ENCODE assay signal across 12 cellular contexts in the genomic region with DNA sequence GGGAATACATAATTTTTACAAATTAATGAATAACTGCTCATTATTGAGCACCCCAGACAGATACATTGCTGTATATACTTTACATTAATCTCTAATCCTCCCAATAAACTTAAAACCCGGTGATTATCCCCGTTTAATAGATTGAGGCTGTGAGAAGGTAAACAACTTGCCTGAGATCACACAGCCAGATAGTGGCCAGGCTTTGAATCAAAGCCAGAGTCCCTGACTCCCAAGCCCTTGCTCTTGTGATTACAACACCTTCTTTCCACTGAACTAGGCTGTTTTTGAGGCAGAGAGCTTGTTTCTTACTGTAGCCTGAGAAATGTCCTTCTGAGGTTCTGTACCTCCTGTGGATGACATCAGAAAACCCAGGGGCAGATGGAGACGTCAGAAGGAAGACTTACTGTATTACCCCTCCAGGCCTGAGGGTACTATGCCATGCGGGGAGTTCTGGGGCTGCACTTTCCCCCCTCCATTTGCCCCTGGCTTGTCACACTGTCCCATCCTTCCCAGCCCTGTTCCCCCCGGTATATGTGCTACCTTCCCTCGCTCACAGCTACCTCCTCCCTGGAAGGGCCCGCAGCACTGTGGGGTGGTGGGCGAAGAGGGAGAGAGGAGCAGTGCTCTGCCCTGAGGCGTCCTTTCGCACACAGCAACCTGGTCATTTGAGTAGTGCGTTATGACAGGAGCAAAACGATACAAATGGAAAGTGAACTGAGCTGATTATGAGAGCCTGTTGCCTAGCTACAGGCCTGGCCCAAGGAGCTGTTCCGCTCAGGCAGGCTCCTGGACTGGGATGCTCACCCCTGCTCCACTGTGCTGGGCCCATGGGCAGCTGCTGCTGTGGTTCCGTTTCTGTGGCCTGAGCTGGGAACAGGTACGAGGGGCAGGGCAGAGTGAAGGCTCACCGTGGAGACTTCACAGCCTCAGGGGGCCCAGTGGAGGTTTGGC. TPM values are rescaled to one million over a fixed set of nuclear protein-coding genes. Genes with fewer than 3 reads are reported as not detected.
DNase-seq lines count a peak whose midpoint lies in the region; ATAC-seq and TF ChIP-seq lines count a peak whose summit lies in the region.
"Had no signal": no experiment of that assay in that cellular context is flagged by ENCODE, and none has a peak within 500 bp of the region (broad histone marks: within the 10 kb centered on the region; RNA-seq: fewer than 3 reads in every experiment).

No MANE protein-coding gene starts in this region.

- no peak for TF ChIP-seq CTCF in choroid plexus epithelial cell (conservative IDR thresholded peaks at IDR 0.05; ENCODE audit: low read depth, low read length)
- TF ChIP-seq CTCF in prostate gland (IDR thresholded peaks at IDR 0.05): no peak

- peak; percentile 30 for DNase-seq in DMS 273 (lab: John Stamatoyannopoulos, UW; ENCODE audit: unreplicated experiment)
- no peak for DNase-seq in DMS 273 treated with DMSO at 0.1 percent for 48 hours (lab: John Stamatoyannopoulos, UW)
- DNase-seq in choroid plexus epithelial cell (ENCODE audit: low read depth): peak; percentile 46
- DNase-seq in prostate gland (ENCODE audit: low spot score): peak; percentile 39
- DNase-seq: stimulated activated CD4-positive, alpha-beta T cell treated with anti-CD3 and anti-CD28 coated beads, Interleukin-15, amount 100 ng/mL, for 24 hours; stimulated activated naive CD4-positive, alpha-beta T cell had no signal

- H3K27me3 Mint-ChIP-seq in IgD-negative memory B cell: no peaks in the 10 kb centered on the region

- intact Hi-C loops in prostate gland (cut with DNase I): no loop called here

- H3K9me3 ChIP-seq in prostate gland: no peaks in the 10 kb centered on the region

- H3K4me1 Mint-ChIP-seq in IgD-negative memory B cell: peaks cover 11 to 18% (median 16%) of the 10 kb centered on the region in 3 donors

- H3K36me3 ChIP-seq in prostate gland: no peaks in the 10 kb centered on the region

- peak overlapping the region in 2 of 4 donors; percentile 56 to 95 for H3K4me3 Mint-ChIP-seq in IgD-negative memory B cell

- H3K27ac ChIP-seq in prostate gland: no peak overlapping the region
- H3K27ac ChIP-seq: 22Rv1, epithelial cell of prostate had no signal

- no peaks in the 10 kb centered on the region for H3K4me1 ChIP-seq in prostate gland (replicated peaks)

- H3K9me3 Mint-ChIP-seq in IgD-negative memory B cell: peaks cover 0 to 2% (median 0%) of the 10 kb centered on the region in 3 donors

- H3K36me3 Mint-ChIP-seq in IgD-negative memory B cell: no peaks in the 10 kb centered on the region

- no peaks in the 10 kb centered on the region for H3K27me3 ChIP-seq in prostate gland (replicated peaks; ENCODE audit: insufficient read depth)

- 77% methylated on average over 16 of the region's 16 CpGs for WGBS in prostate gland

- H3K4me3 ChIP-seq in choroid plexus epithelial cell (ENCODE audit: low read depth, low read length): no peak overlapping the region
- no peak overlapping the region for H3K4me3 ChIP-seq in prostate gland

- no peak for TF ChIP-seq POLR2A in prostate gland (IDR thresholded peaks at IDR 0.05)

- ATAC-seq in GM18517 (IDR thresholded peaks at IDR 0.05; ENCODE audit: unreplicated experiment) (no peak), HG03432 (IDR thresholded peaks at IDR 0.05; ENCODE audit: unreplicated experiment) (no peak), GM21447 (IDR thresholded peaks at IDR 0.05; ENCODE audit: unreplicated experiment) (no peak)

- peak overlapping the region; percentile 53 to 76 (median 66) for H3K27ac Mint-ChIP-seq in IgD-negative memory B cell

RNA-seq across cellular contexts. Expression of a gene that starts 4.6 kb away (rescaled TPM):
- 1.8 TPM for polyA plus RNA-seq in IgD-negative memory B cell
- total RNA-seq in prostate gland: 10 to 100 TPM in 1 of 2 donors, 1 to 10 TPM in 1; 4.7 to 23.9 TPM
